ENCODE assay signal across 30 cellular contexts in genomic region chr3:119177321-119177720, GRCh38. TPM values are rescaled to one million over a fixed set of nuclear protein-coding genes. Genes with fewer than 3 reads are reported as not detected.
DNase-seq lines count a peak whose midpoint lies in the region; ATAC-seq, FAIRE-seq and TF ChIP-seq lines count a peak whose summit lies in the region.
"Had no signal": no experiment of that assay in that cellular context is flagged by ENCODE, and none has a peak within 500 bp of the region (broad histone marks: within the 10 kb centered on the region; RNA-seq: fewer than 3 reads in every experiment).

No MANE protein-coding gene starts in this region.

- peaks cover 5% of the 10 kb centered on the region for H3K4me1 Mint-ChIP-seq in astrocyte (ENCODE audit: low read depth, unreplicated experiment)
- H3K4me1 Mint-ChIP-seq: CD4-positive, CD25-positive, alpha-beta regulatory T cell; IgD-negative memory B cell had no signal

- peak in 2 of 3 experiments; percentile 18 to 65 for DNase-seq in NCI-H1417 (lab: John Stamatoyannopoulos, UW)
- no peak for DNase-seq in NCI-H1417 treated with DMSO at 0.1 percent for 48 hours (lab: John Stamatoyannopoulos, UW)
- peak; percentile 46 for DNase-seq in NCI-H1105 treated with DMSO at 0.1 percent for 48 hours (lab: John Stamatoyannopoulos, UW)
- no peak for DNase-seq in astrocyte (ENCODE audit: low read depth)
- DNase-seq in hepatocyte (ENCODE audit: low spot score): no peak
- no peak for DNase-seq in stimulated activated CD4-positive, alpha-beta T cell treated with anti-CD3 and anti-CD28 coated beads, Interleukin-2, amount 100 ng/mL, for 24 hours
- no peak for DNase-seq in suprapubic skin (ENCODE audit: low spot score in 2 of 2)
- DNase-seq: ACHN; CD4-positive, CD25-positive, alpha-beta regulatory T cell; DMS79; EL; GF-D8; NCI-H1092; NCI-H1694; NCI-H2029 treated with DMSO at 0.1 percent for 48 hours; NCI-H526 treated with DMSO at 0.1 percent for 48 hours; NK-92 treated with Interleukin-12 subunit alpha and Interleukin-12 subunit beta, amount 100 ng/mL, for 24 hours; SIG-M5 had no signal

- H3K36me3 ChIP-seq in astrocyte (ENCODE audit: insufficient read depth, low read length) (no peaks in the 10 kb centered on the region), hepatocyte (replicated peaks; ENCODE audit: insufficient read depth, low read depth) (no peaks in the 10 kb centered on the region), suprapubic skin (no peaks in the 10 kb centered on the region)
- H3K36me3 ChIP-seq: BLaER1 had no signal

- H3K4me1 ChIP-seq in astrocyte (ENCODE audit: insufficient read depth, low read length) (peaks cover 4% of the 10 kb centered on the region), hepatocyte (ENCODE audit: insufficient read depth) (peaks cover 8% of the 10 kb centered on the region), suprapubic skin (no peaks in the 10 kb centered on the region)
- H3K4me1 ChIP-seq: BLaER1 had no signal

- H3K27me3 Mint-ChIP-seq in astrocyte (ENCODE audit: low read depth, unreplicated experiment): peaks cover 4% of the 10 kb centered on the region
- H3K27me3 Mint-ChIP-seq: IgD-negative memory B cell had no signal

- WGBS in hepatocyte (ENCODE audit: low lambda C conversion rate, missing lambda C conversion rate): 81% methylated on average over 4 of the region's 4 CpGs
- WGBS in suprapubic skin: 66% methylated on average over 4 of the region's 4 CpGs

- peaks cover 2% of the 10 kb centered on the region for H3K9me3 Mint-ChIP-seq in astrocyte (ENCODE audit: unreplicated experiment)

- TF ChIP-seq EP300 in suprapubic skin (IDR thresholded peaks at IDR 0.05): no peak

- no peaks in the 10 kb centered on the region for H3K36me3 Mint-ChIP-seq in astrocyte (ENCODE audit: low read depth, unreplicated experiment)
- H3K36me3 Mint-ChIP-seq: CD4-positive, CD25-positive, alpha-beta regulatory T cell had no signal

- no peak overlapping the region for H3K4me2 ChIP-seq in astrocyte (ENCODE audit: low read length)
- H3K4me2 ChIP-seq in hepatocyte: no peak overlapping the region
- H3K4me2 ChIP-seq: BLaER1, KMS-11 had no signal

- no peak overlapping the region for H3K4me3 Mint-ChIP-seq in astrocyte (ENCODE audit: unreplicated experiment)
- H3K4me3 Mint-ChIP-seq: CD4-positive, CD25-positive, alpha-beta regulatory T cell; IgD-negative memory B cell had no signal

- H4K20me1 ChIP-seq in astrocyte (ENCODE audit: insufficient read depth, low read length): no peaks in the 10 kb centered on the region
- no peaks in the 10 kb centered on the region for H4K20me1 ChIP-seq in hepatocyte (ENCODE audit: insufficient read depth, poor library complexity, severe bottlenecking)
- H4K20me1 ChIP-seq: BLaER1 had no signal

- H3K4me3 ChIP-seq in astrocyte (ENCODE audit: insufficient read depth, low read depth, low read length) (no peak overlapping the region), hepatocyte (no peak overlapping the region), suprapubic skin (no peak overlapping the region)
- H3K4me3 ChIP-seq: BLaER1, SK-N-MC had no signal

- no peak for TF ChIP-seq POLR2A in suprapubic skin (IDR thresholded peaks at IDR 0.05)

- no peak overlapping the region for H2AFZ ChIP-seq in astrocyte (ENCODE audit: low read depth, low read length)
- no peak overlapping the region for H2AFZ ChIP-seq in hepatocyte

- H3K27me3 ChIP-seq in astrocyte (ENCODE audit: insufficient read depth, low read length): peaks cover 2% of the 10 kb centered on the region
- H3K27me3 ChIP-seq in hepatocyte: no peaks in the 10 kb centered on the region
- no peaks in the 10 kb centered on the region for H3K27me3 ChIP-seq in suprapubic skin
- H3K27me3 ChIP-seq: BLaER1 had no signal

- no peak overlapping the region for H3K27ac Mint-ChIP-seq in astrocyte (ENCODE audit: unreplicated experiment)
- H3K27ac Mint-ChIP-seq: CD4-positive, CD25-positive, alpha-beta regulatory T cell had no signal

- TF ChIP-seq CTCF in astrocyte (IDR thresholded peaks at IDR 0.05; ENCODE audit: insufficient read depth, low read depth, low read length) (no peak), hepatocyte (IDR thresholded peaks at IDR 0.05; ENCODE audit: poor library complexity) (no peak), suprapubic skin (IDR thresholded peaks at IDR 0.05) (no peak)

- H3K9ac ChIP-seq in astrocyte (ENCODE audit: low read length): no peak overlapping the region
- H3K9ac ChIP-seq: BLaER1, KMS-11 had no signal

- no peak for ATAC-seq in GM18498 (IDR thresholded peaks at IDR 0.05; ENCODE audit: unreplicated experiment)
- ATAC-seq: Panc1 had no signal

- H3K9me2 ChIP-seq in hepatocyte (replicated peaks; ENCODE audit: insufficient read depth): no peaks in the 10 kb centered on the region

- H3K9me3 ChIP-seq in astrocyte (ENCODE audit: insufficient read depth, low read depth, low read length) (no peaks in the 10 kb centered on the region), hepatocyte (ENCODE audit: low read depth) (no peaks in the 10 kb centered on the region), suprapubic skin (no peaks in the 10 kb centered on the region)
- H3K9me3 ChIP-seq: BLaER1 had no signal

- no peak for FAIRE-seq in astrocyte (lab: Jason Lieb, UNC)
- FAIRE-seq: GM12891, H54 had no signal

- no peaks in the 10 kb centered on the region for H3K79me2 ChIP-seq in astrocyte (ENCODE audit: insufficient read depth, low read length)
- no peaks in the 10 kb centered on the region for H3K79me2 ChIP-seq in hepatocyte

- H3K27ac ChIP-seq in astrocyte (ENCODE audit: low read depth, low read length) (peak overlapping the region; percentile 3), hepatocyte (peak overlapping the region; percentile 90), suprapubic skin (no peak overlapping the region)
- H3K27ac ChIP-seq: 22Rv1, BLaER1, HL-60, KMS-11, SK-N-MC had no signal

RNA-seq across cellular contexts. Expression of gene UPK1B, which starts 3.9 kb away (rescaled TPM):
- 0.14 TPM in 2 replicates for total RNA-seq in astrocyte
- 9.0 and 12.0 TPM in 2 replicates for total RNA-seq in hepatocyte
- 17.3 and 28.9 TPM in 2 replicates for polyA plus RNA-seq in hepatocyte
- 1 to 10 TPM in 2 of 4 donors, not detected in 2; 2.1 to 2.2 TPM for total RNA-seq in suprapubic skin
- total RNA-seq: CD4-positive, CD25-positive, alpha-beta regulatory T cell; NCI-H460; T-helper 1 cell treated with Interleukin-12 subunit alpha and Interleukin-12 subunit beta and Interleukin-4 antibody, amounts not matched to agents 30 ng/mL and 1 ng/mL, for 36 hours had no signal
- polyA plus RNA-seq: CD4-positive, CD25-positive, alpha-beta regulatory T cell; IgD-negative memory B cell had no signal

RNA-seq across cellular contexts. Expression of gene TEX55, which starts 31.4 kb away (rescaled TPM):
- total RNA-seq in astrocyte: not detected in 2 replicates
- total RNA-seq in hepatocyte: not detected in 2 replicates
- polyA plus RNA-seq in hepatocyte: not detected in 2 replicates
- total RNA-seq in suprapubic skin: not detected
- total RNA-seq: CD4-positive, CD25-positive, alpha-beta regulatory T cell; NCI-H460; T-helper 1 cell treated with Interleukin-12 subunit alpha and Interleukin-12 subunit beta and Interleukin-4 antibody, amounts not matched to agents 30 ng/mL and 1 ng/mL, for 36 hours had no signal
- polyA plus RNA-seq: CD4-positive, CD25-positive, alpha-beta regulatory T cell; IgD-negative memory B cell had no signal

Comparison
In these comparisons a context has a peak if more than half of its experiments do, and no peak if none do; other contexts are left out.
1. DNase-seq: peak in NCI-H1417 (2 of 3) and NCI-H1105 treated with DMSO at 0.1 percent for 48 hours (single experiment); none in NCI-H1417 treated with DMSO at 0.1 percent for 48 hours (single experiment), astrocyte (single experiment), hepatocyte (single experiment), stimulated activated CD4-positive, alpha-beta T cell treated with anti-CD3 and anti-CD28 coated beads, Interleukin-2, amount 100 ng/mL, for 24 hours (0 of 2) and suprapubic skin (0 of 2).